Comparison of ENCODE assay signal across 8 cellular contexts in genomic region chr1:3614755-3615742, GRCh38. TPM values are rescaled to one million over a fixed set of nuclear protein-coding genes. Genes with fewer than 3 reads are reported as not detected.
DNase-seq lines count a peak whose midpoint lies in the region; ATAC-seq and TF ChIP-seq lines count a peak whose summit lies in the region.

No MANE protein-coding gene starts in this region.

- CTCF ChIA-PET in activated CD4-positive, alpha-beta T cell treated with anti-CD3 and anti-CD28 coated beads, Interleukin-2, amount 10 ng/mL, durations not matched to agents 7 days and 5 days (lab: Charles Lee) = no interaction called here
- CTCF ChIA-PET in OCI-LY7 (lab: Charles Lee; ENCODE audit: unreplicated experiment) = no interaction called here

- peaks cover 18% of the 10 kb centered on the region for H3K27me3 Mint-ChIP-seq in activated CD4-positive, alpha-beta T cell treated with anti-CD3 and anti-CD28 coated beads, Interleukin-2, amount 10 ng/mL, durations not matched to agents 7 days and 5 days

- H3K27ac ChIP-seq in OCI-LY7 (ENCODE audit: low read depth, low read length, poor library complexity, severe bottlenecking) = no peak overlapping the region
- H3K27ac ChIP-seq in fibroblast of lung (ENCODE audit: insufficient read depth, low read length) = no peak overlapping the region
- no peak overlapping the region for H3K27ac ChIP-seq in tibial artery

- H4K20me1 ChIP-seq in OCI-LY7 (ENCODE audit: insufficient read depth, low read length) (no peaks in the 10 kb centered on the region), fibroblast of lung (ENCODE audit: control insufficient read depth, extremely low read depth, insufficient read depth, low read length) (no peaks in the 10 kb centered on the region)

- H3K4me1 ChIP-seq in OCI-LY7 (ENCODE audit: insufficient read depth, low read length, poor library complexity, severe bottlenecking) (peaks cover 4% of the 10 kb centered on the region), fibroblast of lung (ENCODE audit: control insufficient read depth, extremely low read depth, insufficient read depth, low read length) (no peaks in the 10 kb centered on the region), tibial artery (peaks cover 0 to 27% (median 16%) of the 10 kb centered on the region in 4 donors)

- DNase-seq in activated CD4-positive, alpha-beta T cell treated with anti-CD3 and anti-CD28 coated beads, Interleukin-2, amount 10 ng/mL, durations not matched to agents 7 days and 5 days = peak; percentile 28
- DNase-seq in activated CD4-positive, alpha-beta T cell treated with anti-CD3 and anti-CD28 coated beads for 4 hours = no peak
- DNase-seq in OCI-LY7 (ENCODE audit: low spot score) (peak; percentile 18), fibroblast of lung (ENCODE audit: low read depth in 2 of 2) (no peak), tibial artery (no peak), GOT3 (lab: John Stamatoyannopoulos, UW) (no peak), cortex of kidney (lab: John Stamatoyannopoulos, UW) (no peak)

- H3K36me3 Mint-ChIP-seq in activated CD4-positive, alpha-beta T cell treated with anti-CD3 and anti-CD28 coated beads, Interleukin-2, amount 10 ng/mL, durations not matched to agents 7 days and 5 days (ENCODE audit: low read depth) = no peaks in the 10 kb centered on the region

- H3K4me3 ChIP-seq in OCI-LY7 (ENCODE audit: low read depth, low read length, poor library complexity, severe bottlenecking) (no peak overlapping the region), fibroblast of lung (replicated peaks in 1 of 4; ENCODE audit: control extremely low read depth in 1 of 4, insufficient read depth in 1 of 4, low read depth in 3 of 4, low read length in 4 of 4) (no peak overlapping the region), tibial artery (no peak overlapping the region)

- H2AFZ ChIP-seq in OCI-LY7 (ENCODE audit: low read length) (no peak overlapping the region), fibroblast of lung (ENCODE audit: low read length) (no peak overlapping the region)

- H3K27me3 ChIP-seq in fibroblast of lung (ENCODE audit: control insufficient read depth, insufficient read depth, low read length) (peaks cover 4% of the 10 kb centered on the region), tibial artery (peaks cover 0 to 54% of the 10 kb centered on the region in 2 donors)

- H3K79me2 ChIP-seq in OCI-LY7 (ENCODE audit: insufficient read depth, low read depth, low read length) (no peaks in the 10 kb centered on the region), fibroblast of lung (ENCODE audit: control insufficient read depth, insufficient read depth, low read length) (no peaks in the 10 kb centered on the region)

- TF ChIP-seq CTCF in OCI-LY7 (conservative IDR thresholded peaks at IDR 0.05; ENCODE audit: low read length) = peak; percentile 77
- TF ChIP-seq CTCF in fibroblast of lung (conservative IDR thresholded peaks at IDR 0.05 in 1 of 2, IDR thresholded peaks at IDR 0.05 in 1 of 2; ENCODE audit: low read depth in 1 of 2, low read length in 2 of 2) = peak; percentile 58 to 71
- TF ChIP-seq CTCF in tibial artery (IDR thresholded peaks at IDR 0.05) = peak; percentile 47 to 49

- H3K9me3 ChIP-seq in OCI-LY7 (ENCODE audit: low read length) (no peaks in the 10 kb centered on the region), fibroblast of lung (ENCODE audit: control insufficient read depth, insufficient read depth, low read depth, low read length) (no peaks in the 10 kb centered on the region), tibial artery (no peaks in the 10 kb centered on the region)

- no peaks in the 10 kb centered on the region for H3K9me2 ChIP-seq in OCI-LY7 (ENCODE audit: insufficient read depth, low read length)

- intact Hi-C loops in OCI-LY7 (cut with micrococcal nuclease; ENCODE audit: unreplicated experiment) = loop anchor here (1.0 kb wide), 1 partner anchor 50 kb away; no protein-coding TSS in a partner anchor
- intact Hi-C loops in tibial artery (cut with DNase I; ENCODE audit: low total_unique reads) = loop anchor here (5.0 kb wide), 2 partner anchors 53 to 163 kb away; partner anchors contain the start of gene ARHGEF16

- no TSS peak for BruUV-seq in OCI-LY7 (replicated peaks; lab: Mats Ljungman, UMichigan)

- no peak overlapping the region for H3K9ac ChIP-seq in fibroblast of lung (ENCODE audit: insufficient read depth, low read length)

- H3K27ac Mint-ChIP-seq in activated CD4-positive, alpha-beta T cell treated with anti-CD3 and anti-CD28 coated beads, Interleukin-2, amount 10 ng/mL, durations not matched to agents 7 days and 5 days = no peak overlapping the region

- no peak for ATAC-seq in HG02970 (IDR thresholded peaks at IDR 0.05; ENCODE audit: low FRiP score, unreplicated experiment)

- H3K4me3 Mint-ChIP-seq in activated CD4-positive, alpha-beta T cell treated with anti-CD3 and anti-CD28 coated beads, Interleukin-2, amount 10 ng/mL, durations not matched to agents 7 days and 5 days = no peak overlapping the region

- H3K4me2 ChIP-seq in OCI-LY7 (ENCODE audit: low read length) (no peak overlapping the region), fibroblast of lung (ENCODE audit: extremely low read depth, insufficient read depth, low read length) (no peak overlapping the region)

- H3K36me3 ChIP-seq in OCI-LY7 (ENCODE audit: insufficient read depth, low read length) (no peaks in the 10 kb centered on the region), fibroblast of lung (ENCODE audit: control insufficient read depth, insufficient read depth, low read length) (no peaks in the 10 kb centered on the region), tibial artery (no peaks in the 10 kb centered on the region)

- peaks cover 14% of the 10 kb centered on the region for H3K4me1 Mint-ChIP-seq in activated CD4-positive, alpha-beta T cell treated with anti-CD3 and anti-CD28 coated beads, Interleukin-2, amount 10 ng/mL, durations not matched to agents 7 days and 5 days

- H3K9me3 Mint-ChIP-seq in activated CD4-positive, alpha-beta T cell treated with anti-CD3 and anti-CD28 coated beads, Interleukin-2, amount 10 ng/mL, durations not matched to agents 7 days and 5 days = no peaks in the 10 kb centered on the region

- POLR2A ChIA-PET in activated CD4-positive, alpha-beta T cell treated with anti-CD3 and anti-CD28 coated beads, Interleukin-2, amount 10 ng/mL, durations not matched to agents 7 days and 5 days (lab: Charles Lee) = interaction anchor here (0.8 kb wide), 1 partner anchor 85 kb away, joined by 3 read pairs; no protein-coding TSS in a partner anchor
- POLR2A ChIA-PET in OCI-LY7 (lab: Charles Lee) = interaction anchor here (0.5 kb wide), 1 partner anchor 51 kb away, joined by 5 read pairs; no protein-coding TSS in a partner anchor

RNA-seq across cellular contexts. Expression of gene MEGF6, which starts 3.7 kb away (rescaled TPM):
- 10 to 100 TPM; 20.7 to 26.6 TPM for total RNA-seq in activated CD4-positive, alpha-beta T cell treated with anti-CD3 and anti-CD28 coated beads, Interleukin-2, amount 10 ng/mL, durations not matched to agents 7 days and 5 days
- 0.10 and 0.32 TPM in 2 replicates for total RNA-seq in OCI-LY7 (2014; rRNA removed; shearing (Covaris generic))
- total RNA-seq in OCI-LY7 (2022) = 0.15 and 0.17 TPM in 2 replicates
- total RNA-seq in fibroblast of lung = 8.0 and 11.6 TPM in 2 replicates
- 0.54 and 1.6 TPM in 2 replicates for polyA plus RNA-seq in fibroblast of lung
- polyA plus RNA-seq in fibroblast of lung (2012) = 2.7 and 5.5 TPM in 2 replicates
- polyA minus RNA-seq in fibroblast of lung (ENCODE audit: low replicate concordance) = 0.59 and 2.4 TPM in 2 replicates

RNA-seq across cellular contexts. Expression of gene TPRG1L, which starts 9.8 kb away (rescaled TPM):
- total RNA-seq in activated CD4-positive, alpha-beta T cell treated with anti-CD3 and anti-CD28 coated beads, Interleukin-2, amount 10 ng/mL, durations not matched to agents 7 days and 5 days = 10 to 100 TPM; 13.6 to 14.7 TPM
- total RNA-seq in OCI-LY7 (2014; rRNA removed; shearing (Covaris generic)) = 3.1 and 3.6 TPM in 2 replicates
- total RNA-seq in OCI-LY7 (2022) (6.8 and 7.4 TPM in 2 replicates), fibroblast of lung (22.3 and 22.9 TPM in 2 replicates)
- 56.7 and 60.6 TPM in 2 replicates for polyA plus RNA-seq in fibroblast of lung
- 47.8 and 48.2 TPM in 2 replicates for polyA plus RNA-seq in fibroblast of lung (2012)
- polyA minus RNA-seq in fibroblast of lung (ENCODE audit: low replicate concordance) = 47.6 and 64.3 TPM in 2 replicates

RNA-seq across cellular contexts. Expression of gene WRAP73, which starts 34.9 kb away (rescaled TPM):
- total RNA-seq in activated CD4-positive, alpha-beta T cell treated with anti-CD3 and anti-CD28 coated beads, Interleukin-2, amount 10 ng/mL, durations not matched to agents 7 days and 5 days = 10 to 100 TPM; 32.6 to 34.8 TPM
- total RNA-seq in OCI-LY7 (2014; rRNA removed; shearing (Covaris generic)) = 28.1 and 40.0 TPM in 2 replicates
- total RNA-seq in OCI-LY7 (2022) = 32.9 and 34.7 TPM in 2 replicates
- total RNA-seq in fibroblast of lung = 15.0 and 15.2 TPM in 2 replicates
- 12.0 and 15.8 TPM in 2 replicates for polyA plus RNA-seq in fibroblast of lung
- polyA plus RNA-seq in fibroblast of lung (2012) = 9.5 and 15.0 TPM in 2 replicates
- 10.5 and 29.7 TPM in 2 replicates for polyA minus RNA-seq in fibroblast of lung (ENCODE audit: low replicate concordance)

RNA-seq across cellular contexts. Expression of gene TP73, which starts 37.3 kb away (rescaled TPM):
- total RNA-seq in activated CD4-positive, alpha-beta T cell treated with anti-CD3 and anti-CD28 coated beads, Interleukin-2, amount 10 ng/mL, durations not matched to agents 7 days and 5 days = 1 to 10 TPM; 2.0 to 2.5 TPM
- total RNA-seq in OCI-LY7 (2014; rRNA removed; shearing (Covaris generic)) = 0.05 TPM in 1 of 2 replicates, not detected in the other
- total RNA-seq in OCI-LY7 (2022) (0.37 and 0.48 TPM in 2 replicates), fibroblast of lung (not detected in 2 replicates)
- polyA plus RNA-seq in fibroblast of lung = 0.06 TPM in 1 of 2 replicates, not detected in the other
- 0.15 TPM in 1 of 2 replicates, not detected in the other for polyA plus RNA-seq in fibroblast of lung (2012)
- not detected in 2 replicates for polyA minus RNA-seq in fibroblast of lung (ENCODE audit: low replicate concordance)

Comparison
In these comparisons a context has a peak if more than half of its experiments do, and no peak if none do; other contexts are left out.
1. DNase-seq: peak in activated CD4-positive, alpha-beta T cell treated with anti-CD3 and anti-CD28 coated beads, Interleukin-2, amount 10 ng/mL, durations not matched to agents 7 days and 5 days (single experiment) and OCI-LY7 (single experiment); none in activated CD4-positive, alpha-beta T cell treated with anti-CD3 and anti-CD28 coated beads for 4 hours (0 of 2), fibroblast of lung (0 of 2), tibial artery (0 of 2), GOT3 (single experiment) and cortex of kidney (single experiment).
2. Peak in every context shown above with its lines, with median percentiles within 50 percentile points of each other: CTCF ChIP-seq.